ENCODE assay signal across 19 cellular contexts in the genomic region with DNA sequence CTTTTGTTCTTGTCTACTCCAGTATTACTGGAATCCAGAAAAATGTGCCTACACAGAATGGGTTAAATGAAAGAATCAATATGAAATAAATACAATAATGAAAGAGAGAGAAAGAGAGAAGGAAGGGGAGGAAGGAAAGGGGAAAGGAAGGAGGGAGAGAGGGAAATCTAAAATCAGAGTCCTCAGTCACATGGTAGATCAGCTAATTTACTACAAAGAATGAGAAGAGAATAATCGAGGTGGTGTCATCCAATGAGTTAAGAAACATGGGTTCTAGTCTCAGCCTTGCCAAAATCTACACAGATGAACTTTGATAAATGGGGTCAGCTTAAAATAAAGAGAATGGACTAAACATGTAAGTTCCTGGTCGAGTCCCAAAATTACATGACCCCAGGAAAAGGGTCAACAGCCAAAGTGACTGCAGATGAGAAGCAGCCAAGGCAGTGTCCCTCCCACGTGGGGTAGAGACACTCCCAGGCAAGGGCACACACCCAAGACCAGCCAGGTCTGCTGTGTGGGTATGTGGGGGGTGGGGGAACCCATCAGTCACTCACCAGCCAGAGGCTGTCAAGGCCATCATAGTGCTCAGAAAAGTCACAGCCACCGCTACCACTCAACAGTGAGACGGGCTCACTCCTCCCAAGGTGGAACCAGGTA.
DNase-seq lines count a peak whose midpoint lies in the region; ATAC-seq, FAIRE-seq and TF ChIP-seq lines count a peak whose summit lies in the region.
"Had no signal": no experiment of that assay in that cellular context is flagged by ENCODE, and none has a peak within 500 bp of the region (broad histone marks: within the 10 kb centered on the region; RNA-seq: fewer than 3 reads in every experiment).

No MANE protein-coding gene starts in this region.

- H3K36me3 ChIP-seq in pancreas = peaks cover 0 to 12% (median 0%) of the 10 kb centered on the region in 3 donors

- peak overlapping the region; percentile 72 for H3K27ac Mint-ChIP-seq in activated CD8-positive, alpha-beta memory T cell treated with anti-CD3 and anti-CD28 coated beads, Interleukin-2, amount 10 ng/mL, durations not matched to agents 7 days and 5 days
- H3K27ac Mint-ChIP-seq in activated CD4-positive, alpha-beta memory T cell treated with anti-CD3 and anti-CD28 coated beads, Interleukin-2, amount 10 ng/mL, durations not matched to agents 7 days and 5 days = peak overlapping the region; percentile 61

- H3K27me3 ChIP-seq in pancreas = no peaks in the 10 kb centered on the region
- H3K27me3 ChIP-seq: adrenal gland, spleen had no signal

- peaks cover 56% of the 10 kb centered on the region for H3K36me3 Mint-ChIP-seq in activated CD8-positive, alpha-beta memory T cell treated with anti-CD3 and anti-CD28 coated beads, Interleukin-2, amount 10 ng/mL, durations not matched to agents 7 days and 5 days
- H3K36me3 Mint-ChIP-seq in activated CD4-positive, alpha-beta memory T cell treated with anti-CD3 and anti-CD28 coated beads, Interleukin-2, amount 10 ng/mL, durations not matched to agents 7 days and 5 days (ENCODE audit: low read depth) = peaks cover 68% of the 10 kb centered on the region

- H3K27me3 Mint-ChIP-seq in activated CD8-positive, alpha-beta memory T cell treated with anti-CD3 and anti-CD28 coated beads, Interleukin-2, amount 10 ng/mL, durations not matched to agents 7 days and 5 days = no peaks in the 10 kb centered on the region
- no peaks in the 10 kb centered on the region for H3K27me3 Mint-ChIP-seq in activated CD4-positive, alpha-beta memory T cell treated with anti-CD3 and anti-CD28 coated beads, Interleukin-2, amount 10 ng/mL, durations not matched to agents 7 days and 5 days

- no peak for DNase-seq in activated CD8-positive, alpha-beta memory T cell treated with anti-CD3 and anti-CD28 coated beads, Interleukin-2, amount 10 ng/mL, durations not matched to agents 7 days and 5 days
- no peak for DNase-seq in activated CD8-positive, alpha-beta memory T cell treated with anti-CD3 and anti-CD28 coated beads, Interleukin-2, amount 50 U/mL, for 4 hours
- no peak for DNase-seq in activated CD4-positive, alpha-beta memory T cell treated with anti-CD3 and anti-CD28 coated beads, Interleukin-2, amount 10 ng/mL, durations not matched to agents 7 days and 5 days
- no peak for DNase-seq in left cardiac atrium
- DNase-seq in pancreas = peak in 1 of 6 donors; percentile 32
- DNase-seq in dedifferentiated amniotic fluid mesenchymal stem cell (ENCODE audit: extremely low spot score) = no peak
- no peak for DNase-seq in stimulated activated CD8-positive, alpha-beta memory T cell treated with anti-CD3 and anti-CD28 coated beads, Interleukin-4, amount 100 ng/mL, for 48 hours
- DNase-seq: activated CD4-positive, alpha-beta T cell treated with anti-CD3 and anti-CD28 coated beads, Interleukin-2, amount 50 U/mL, for 1 hour; adrenal gland; cortex of kidney; mesendoderm; NCI-H187; NCI-H526 treated with DMSO at 0.1 percent for 48 hours; spleen had no signal

- peaks cover 2% of the 10 kb centered on the region for H3K9me3 Mint-ChIP-seq in activated CD8-positive, alpha-beta memory T cell treated with anti-CD3 and anti-CD28 coated beads, Interleukin-2, amount 10 ng/mL, durations not matched to agents 7 days and 5 days (ENCODE audit: low read depth)
- no peaks in the 10 kb centered on the region for H3K9me3 Mint-ChIP-seq in activated CD4-positive, alpha-beta memory T cell treated with anti-CD3 and anti-CD28 coated beads, Interleukin-2, amount 10 ng/mL, durations not matched to agents 7 days and 5 days

- CTCF ChIA-PET in activated CD8-positive, alpha-beta memory T cell treated with anti-CD3 and anti-CD28 coated beads, Interleukin-2, amount 10 ng/mL, durations not matched to agents 7 days and 5 days (lab: Charles Lee) = interaction anchor here (1.4 to 1.5 kb wide), 3 partner anchors 15 to 28 kb away, joined by 3 to 5 read pairs (median 3); no protein-coding TSS in a partner anchor
- CTCF ChIA-PET in activated CD4-positive, alpha-beta memory T cell treated with anti-CD3 and anti-CD28 coated beads, Interleukin-2, amount 10 ng/mL, durations not matched to agents 7 days and 5 days (lab: Charles Lee) = interaction anchor here (0.9 kb wide), 1 partner anchor 230 kb away, joined by 3 read pairs; no protein-coding TSS in a partner anchor

- WGBS in pancreas, 2 donors = 10 to 22% methylated on average over 5 of the region's 5 CpGs

- H3K4me1 ChIP-seq in pancreas = peaks cover 4 to 27% (median 24%) of the 10 kb centered on the region in 3 donors

- peak overlapping the region; percentile 18 to 38 (median 30) for H3K27ac ChIP-seq in pancreas
- H3K27ac ChIP-seq: adrenal gland, thoracic aorta had no signal

- FAIRE-seq in pancreas (lab: Jason Lieb, UNC) = no peak
- FAIRE-seq: D721Med, H1 had no signal

- peaks cover 51% of the 10 kb centered on the region for H3K4me1 Mint-ChIP-seq in activated CD8-positive, alpha-beta memory T cell treated with anti-CD3 and anti-CD28 coated beads, Interleukin-2, amount 10 ng/mL, durations not matched to agents 7 days and 5 days
- H3K4me1 Mint-ChIP-seq in activated CD4-positive, alpha-beta memory T cell treated with anti-CD3 and anti-CD28 coated beads, Interleukin-2, amount 10 ng/mL, durations not matched to agents 7 days and 5 days = peaks cover 58% of the 10 kb centered on the region

- no peaks in the 10 kb centered on the region for H3K9me3 ChIP-seq in pancreas
- H3K9me3 ChIP-seq: adrenal gland, spleen, thoracic aorta had no signal

- intact Hi-C loops in left cardiac atrium (cut with DNase I) = loop anchor here (5.0 to 10.0 kb wide), 2 partner anchors 102 to 104 kb away; a partner anchor contains a TSS
- intact Hi-C loops in pancreas (cut with DNase I) = loop anchor here in 1 of 3 donors (10.0 kb wide), 1 partner anchor 102 kb away; a partner anchor contains a TSS

- no peak for TF ChIP-seq CTCF in pancreas (IDR thresholded peaks at IDR 0.05)

- ATAC-seq in activated CD8-positive, alpha-beta memory T cell treated with anti-CD3 and anti-CD28 coated beads, Interleukin-2, amount 10 ng/mL, durations not matched to agents 7 days and 5 days = no peak
- ATAC-seq in left cardiac atrium = peak; percentile 48 to 56
- ATAC-seq in pancreas = peak; percentile 7 to 62 (median 50)
- ATAC-seq in GM21737 (IDR thresholded peaks at IDR 0.05; ENCODE audit: unreplicated experiment) = no peak
- ATAC-seq: Panc1 had no signal

- POLR2A ChIA-PET in activated CD4-positive, alpha-beta memory T cell treated with anti-CD3 and anti-CD28 coated beads, Interleukin-2, amount 10 ng/mL, durations not matched to agents 7 days and 5 days (lab: Charles Lee) = no interaction called here

- H3K4me3 ChIP-seq in pancreas = no peak overlapping the region
- H3K4me3 ChIP-seq: adrenal gland, spleen, thoracic aorta had no signal

- no peak overlapping the region for H3K4me3 Mint-ChIP-seq in activated CD8-positive, alpha-beta memory T cell treated with anti-CD3 and anti-CD28 coated beads, Interleukin-2, amount 10 ng/mL, durations not matched to agents 7 days and 5 days
- H3K4me3 Mint-ChIP-seq in activated CD4-positive, alpha-beta memory T cell treated with anti-CD3 and anti-CD28 coated beads, Interleukin-2, amount 10 ng/mL, durations not matched to agents 7 days and 5 days = no peak overlapping the region

Comparison
In these comparisons a context has a peak if more than half of its experiments do, and no peak if none do; other contexts are left out.
1. ATAC-seq: peak in left cardiac atrium (2 of 2) and pancreas (4 of 4); none in activated CD8-positive, alpha-beta memory T cell treated with anti-CD3 and anti-CD28 coated beads, Interleukin-2, amount 10 ng/mL, durations not matched to agents 7 days and 5 days (single experiment) and GM21737 (single experiment).